In the genomic region with DNA sequence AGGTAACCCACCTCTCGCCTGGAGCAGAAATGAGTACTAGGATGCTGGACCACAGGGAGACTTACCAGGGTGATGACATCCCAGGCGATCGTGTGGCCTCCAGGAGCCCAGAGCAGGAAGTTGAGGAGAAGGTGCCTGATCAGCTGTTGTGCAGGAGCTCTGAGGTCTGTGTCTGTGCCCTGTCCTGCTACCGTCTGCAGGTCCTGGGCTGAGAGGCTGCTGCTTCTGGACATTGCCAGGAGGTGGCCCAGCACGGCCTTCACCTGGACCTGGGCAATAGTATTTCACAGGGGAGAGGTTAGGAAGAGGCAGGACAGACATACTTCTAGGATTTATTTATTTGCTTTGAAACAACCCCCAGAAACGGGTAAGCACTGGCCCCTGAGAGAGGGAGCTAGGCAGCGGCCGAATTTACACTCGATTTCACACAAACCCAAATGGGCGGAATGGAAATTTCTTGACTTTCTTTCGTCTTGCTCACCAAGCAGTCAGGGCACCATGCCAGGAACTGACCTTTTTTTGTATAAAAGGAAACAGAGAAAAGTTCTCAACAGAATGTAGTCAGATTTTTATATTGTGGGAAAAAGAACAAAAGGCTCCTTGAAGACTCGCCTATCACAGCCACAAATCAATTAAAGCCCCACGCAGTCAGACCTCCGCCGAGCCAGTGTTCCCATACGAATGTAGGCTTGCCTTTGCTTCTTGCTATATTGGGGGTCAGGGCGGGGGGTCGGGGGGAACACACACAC, we compare ENCODE assay signal across 12 cellular contexts.
A peak's percentile ranks its signal among the peaks of the same experiment; 100 is the strongest.
DNase-seq lines count a peak whose midpoint lies in the region; ATAC-seq and TF ChIP-seq lines count a peak whose summit lies in the region.
"Had no signal": no experiment of that assay in that cellular context is flagged by ENCODE, and none has a peak within 500 bp of the region (broad histone marks: within the 10 kb centered on the region; RNA-seq: fewer than 3 reads in every experiment).

No MANE protein-coding gene starts in this region.

- no peak for ATAC-seq in psoas muscle
- ATAC-seq: stimulated activated effector memory CD8-positive, alpha-beta T cell treated with anti-CD3 and anti-CD28 coated beads, Interleukin-12 subunit alpha, Interleukin-12 subunit beta, amount 100 ng/mL, for 72 hours had no signal

- intact Hi-C loops in ascending aorta (cut with DNase I), result no loop called here
- intact Hi-C loops in psoas muscle (cut with DNase I), result no loop called here

- H3K4me3 ChIP-seq in AG04449 (ENCODE audit: low read depth, low read length) (no peak overlapping the region; the same call in 1 of the 2 replicates), ascending aorta (peak overlapping the region in 1 of 2 donors; percentile 26), foreskin fibroblast (ENCODE audit: low read depth in 1 of 2, low read length in 2 of 2) (no peak overlapping the region), psoas muscle (no peak overlapping the region)

- WGBS in psoas muscle, 3 donors, result 64 to 75% (median 68%) methylated on average over 18 of the region's 18 CpGs

- peak; percentile 41 for DNase-seq in AG04449 (ENCODE audit: low read depth, low spot score)
- DNase-seq in ascending aorta (ENCODE audit: low spot score in 2 of 2), result peak in 1 of 2 donors; percentile 90
- DNase-seq in foreskin fibroblast, result peak; percentile 12 to 70
- no peak for DNase-seq in psoas muscle
- DNase-seq in H4 (ENCODE audit: low spot score), result no peak
- DNase-seq in stimulated activated CD4-positive, alpha-beta T cell treated with anti-CD3 and anti-CD28 coated beads, Interleukin-4, amount 100 ng/mL, for 4 hours, result no peak
- no peak for DNase-seq in activated T-cell treated with anti-CD3 and anti-CD28 coated beads, Interleukin-2, amount 50 U/mL, for 1 hour
- DNase-seq in 8988T, result no peak
- DNase-seq: activated naive CD4-positive, alpha-beta T cell treated with Interleukin-2 at 50 U/mL for 16 hours; GF-D8; RPMI8226 had no signal

- H3K27ac ChIP-seq in ascending aorta, result peak overlapping the region; percentile 84 to 95
- H3K27ac ChIP-seq in psoas muscle, result peak overlapping the region; percentile 42

- POLR2A ChIA-PET in AG04449 (lab: Yijun Ruan, JAX), result no interaction called here

- TF ChIP-seq CTCF in AG04449 (IDR thresholded peaks at IDR 0.05; ENCODE audit: insufficient read depth, low read length, missing control alignments), result no peak
- no peak for TF ChIP-seq CTCF in ascending aorta (IDR thresholded peaks at IDR 0.05)
- TF ChIP-seq CTCF in foreskin fibroblast (IDR thresholded peaks at IDR 0.05; ENCODE audit: low read depth, low read length), result no peak
- TF ChIP-seq CTCF in psoas muscle (IDR thresholded peaks at IDR 0.05), result no peak

- H3K27me3 ChIP-seq in ascending aorta (no peaks in the 10 kb centered on the region), psoas muscle (ENCODE audit: insufficient read depth in 3 of 3, low read length in 2 of 3) (no peaks in the 10 kb centered on the region)

- no peaks in the 10 kb centered on the region for H3K9me3 ChIP-seq in ascending aorta
- H3K9me3 ChIP-seq in psoas muscle, result no peaks in the 10 kb centered on the region

- peaks cover 40 to 73% of the 10 kb centered on the region in 2 donors for H3K4me1 ChIP-seq in ascending aorta
- H3K4me1 ChIP-seq in psoas muscle, result peaks cover 29% of the 10 kb centered on the region

- CTCF ChIA-PET in AG04449 (lab: Yijun Ruan, JAX), result interaction anchor here (0.9 to 7.8 kb wide), 4 partner anchors 11 to 323 kb away, joined by 3 to 91 read pairs (median 3); no protein-coding TSS in a partner anchor

- H3K36me3 ChIP-seq in ascending aorta (peaks cover 20 to 38% of the 10 kb centered on the region in 2 donors), psoas muscle (ENCODE audit: insufficient read depth in 1 of 2, low read depth in 1 of 2) (peaks cover 3 to 46% of the 10 kb centered on the region in 2 donors)

Comparison
In these comparisons a context has a peak if more than half of its experiments do, and no peak if none do; other contexts are left out.
1. DNase-seq: peak in AG04449 (single experiment) and foreskin fibroblast (2 of 2); none in psoas muscle (0 of 2), H4 (single experiment), stimulated activated CD4-positive, alpha-beta T cell treated with anti-CD3 and anti-CD28 coated beads, Interleukin-4, amount 100 ng/mL, for 4 hours (0 of 2), activated T-cell treated with anti-CD3 and anti-CD28 coated beads, Interleukin-2, amount 50 U/mL, for 1 hour (single experiment) and 8988T (single experiment).